ENCODE assay signal across 17 cellular contexts in the genomic region with DNA sequence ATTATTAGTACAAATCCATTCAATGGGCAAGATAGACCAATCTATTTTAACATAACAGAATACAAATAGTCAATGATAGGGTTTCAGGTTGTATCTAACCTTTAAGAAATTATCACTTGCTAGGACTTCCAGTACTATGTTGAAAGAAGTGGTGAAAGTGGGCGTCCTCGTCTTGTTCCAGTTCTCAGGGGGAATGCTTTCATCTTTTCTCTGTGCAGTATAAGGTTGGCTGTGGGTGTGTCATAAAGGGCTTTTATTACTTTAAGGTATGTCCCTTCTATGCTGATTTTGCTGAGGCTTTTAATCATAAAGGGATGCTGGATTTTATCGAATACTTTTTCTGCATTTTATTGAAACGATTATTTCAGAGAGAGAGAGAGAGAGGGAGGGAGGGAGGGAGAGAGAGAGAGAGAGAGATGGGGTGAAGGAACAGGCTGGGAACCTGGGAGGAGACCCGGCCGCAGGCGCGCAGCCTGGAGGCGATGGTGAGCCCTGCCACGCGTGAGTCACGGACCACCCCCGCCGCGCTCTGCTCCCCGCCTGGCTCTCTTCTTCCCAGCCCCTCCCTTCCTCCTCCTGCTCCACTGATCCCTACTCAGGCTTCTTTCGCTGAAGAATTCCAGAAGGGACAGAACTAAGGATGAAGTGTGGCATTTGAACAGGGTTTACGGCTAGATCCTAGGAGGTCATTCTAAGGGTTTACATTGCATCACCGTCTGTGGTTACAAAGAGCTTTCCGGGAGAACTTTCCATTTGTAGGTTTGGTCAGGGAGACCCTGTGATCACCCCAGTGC. TPM values are rescaled to one million over a fixed set of nuclear protein-coding genes. Genes with fewer than 3 reads are reported as not detected.
DNase-seq lines count a peak whose midpoint lies in the region; ATAC-seq and TF ChIP-seq lines count a peak whose summit lies in the region.
"Had no signal": no experiment of that assay in that cellular context is flagged by ENCODE, and none has a peak within 500 bp of the region (broad histone marks: within the 10 kb centered on the region; RNA-seq: fewer than 3 reads in every experiment).

No MANE protein-coding gene starts in this region.

- peak overlapping the region in 1 of 2 donors; percentile 32 for H3K4me3 Mint-ChIP-seq in stimulated activated naive CD8-positive, alpha-beta T cell treated with anti-CD3 and anti-CD28 coated beads, Interleukin-15, amount 100 ng/mL, for 72 hours
- H3K4me3 Mint-ChIP-seq: natural killer cell treated with Interleukin-12 subunit alpha and Interleukin-12 subunit beta and Interleukin-15 and Interleukin-18, amount 100 ng/mL, for 72 hours; T-helper 2 cell treated with Interferon-gamma antibody and Interleukin-4, amounts not matched to agents 5 μg/mL and 100 μg/mL, for 36 hours had no signal

- peak; percentile 42 for ATAC-seq in stimulated activated naive CD8-positive, alpha-beta T cell treated with anti-CD3 and anti-CD28 coated beads, Interleukin-15, amount 100 ng/mL, for 72 hours
- ATAC-seq in HG03571 (IDR thresholded peaks at IDR 0.05; ENCODE audit: unreplicated experiment): no peak
- ATAC-seq: natural killer cell treated with Interleukin-12 subunit alpha and Interleukin-12 subunit beta and Interleukin-15 and Interleukin-18, amount 100 ng/mL, for 72 hours had no signal

- no peak overlapping the region for H3K27ac ChIP-seq in coronary artery
- H3K27ac ChIP-seq: ascending aorta, HL-60, skin epidermis, upper lobe of left lung had no signal

- H3K27ac Mint-ChIP-seq in stimulated activated naive CD8-positive, alpha-beta T cell treated with anti-CD3 and anti-CD28 coated beads, Interleukin-15, amount 100 ng/mL, for 72 hours: no peak overlapping the region
- H3K27ac Mint-ChIP-seq: natural killer cell treated with Interleukin-12 subunit alpha and Interleukin-12 subunit beta and Interleukin-15 and Interleukin-18, amount 100 ng/mL, for 72 hours; T-helper 2 cell treated with Interferon-gamma antibody and Interleukin-4, amounts not matched to agents 5 μg/mL and 100 μg/mL, for 36 hours had no signal

- peaks cover 13% of the 10 kb centered on the region for H3K4me1 Mint-ChIP-seq in stimulated activated naive CD8-positive, alpha-beta T cell treated with anti-CD3 and anti-CD28 coated beads, Interleukin-15, amount 100 ng/mL, for 72 hours

- no peak overlapping the region for H3K4me3 ChIP-seq in coronary artery
- H3K4me3 ChIP-seq: ascending aorta, skin epidermis, upper lobe of left lung had no signal

- peak; percentile 67 for DNase-seq in activated effector memory CD4-positive, alpha-beta T cell treated with anti-CD3 and anti-CD28 coated beads, Interleukin-2, amount 50 U/mL, for 16 hours
- DNase-seq in activated effector memory CD4-positive, alpha-beta T cell treated with Interleukin-2 at 50 U/mL for 16 hours: no peak
- DNase-seq in RPMI7951 (ENCODE audit: low read depth) (peak; percentile 58), glomerular visceral epithelial cell (ENCODE audit: extremely low spot score) (peak; percentile 48), coronary artery (ENCODE audit: low spot score) (no peak)
- no peak for DNase-seq in stimulated activated naive CD8-positive, alpha-beta T cell treated with anti-CD3 and anti-CD28 coated beads, Interleukin-15, amount 100 ng/mL, for 72 hours
- DNase-seq in stimulated activated CD4-positive, alpha-beta T cell treated with anti-CD3 and anti-CD28 coated beads, Interleukin-4, amount 100 ng/mL, for 4 hours: no peak
- DNase-seq: activated CD8-positive, alpha-beta memory T cell treated with anti-CD3 and anti-CD28 coated beads, Interleukin-2, amount 50 U/mL, for 4 hours; DMS79 treated with DMSO at 0.1 percent for 48 hours; NCI-H2029 had no signal

- TF ChIP-seq CTCF in coronary artery (IDR thresholded peaks at IDR 0.05): no peak

- H3K9me3 Mint-ChIP-seq in stimulated activated naive CD8-positive, alpha-beta T cell treated with anti-CD3 and anti-CD28 coated beads, Interleukin-15, amount 100 ng/mL, for 72 hours: no peaks in the 10 kb centered on the region
- H3K9me3 Mint-ChIP-seq: natural killer cell treated with Interleukin-12 subunit alpha and Interleukin-12 subunit beta and Interleukin-15 and Interleukin-18, amount 100 ng/mL, for 72 hours; T-helper 2 cell treated with Interferon-gamma antibody and Interleukin-4, amounts not matched to agents 5 μg/mL and 100 μg/mL, for 36 hours had no signal

- peaks cover 96% of the 10 kb centered on the region for H3K27me3 Mint-ChIP-seq in stimulated activated naive CD8-positive, alpha-beta T cell treated with anti-CD3 and anti-CD28 coated beads, Interleukin-15, amount 100 ng/mL, for 72 hours

RNA-seq across cellular contexts. Expression of a gene that starts 45.5 kb away (rescaled TPM):
- 142 and 156 TPM in 2 replicates for total RNA-seq in RPMI7951 (2014; rRNA removed; shearing (Covaris generic))

Comparison
In these comparisons a context has a peak if more than half of its experiments do, and no peak if none do; other contexts are left out.
1. DNase-seq: peak in activated effector memory CD4-positive, alpha-beta T cell treated with anti-CD3 and anti-CD28 coated beads, Interleukin-2, amount 50 U/mL, for 16 hours (single experiment), RPMI7951 (single experiment) and glomerular visceral epithelial cell (single experiment); none in activated effector memory CD4-positive, alpha-beta T cell treated with Interleukin-2 at 50 U/mL for 16 hours (single experiment), stimulated activated naive CD8-positive, alpha-beta T cell treated with anti-CD3 and anti-CD28 coated beads, Interleukin-15, amount 100 ng/mL, for 72 hours (0 of 2), stimulated activated CD4-positive, alpha-beta T cell treated with anti-CD3 and anti-CD28 coated beads, Interleukin-4, amount 100 ng/mL, for 4 hours (0 of 2) and coronary artery (single experiment).